Comparison of ENCODE assay signal across 16 cellular contexts in the genomic region with DNA sequence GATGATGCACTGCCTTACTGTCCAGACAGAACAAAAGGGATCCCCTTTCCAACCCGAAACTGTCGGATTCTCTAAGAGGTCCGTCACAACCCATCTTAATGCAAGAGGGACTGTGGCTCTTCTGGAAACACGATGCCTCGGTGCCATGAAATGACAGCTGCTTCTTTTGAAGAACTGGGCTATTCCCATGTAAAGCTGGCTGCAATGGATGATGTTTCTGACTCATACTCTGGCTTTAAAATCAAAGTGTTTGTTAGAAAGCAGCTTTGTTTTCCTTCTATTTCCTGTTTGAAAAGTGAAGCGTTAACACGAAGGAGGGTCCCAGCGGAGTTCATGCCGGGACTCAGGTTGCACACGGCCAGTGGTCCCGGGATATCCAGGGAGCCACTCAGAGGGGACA. TPM values are rescaled to one million over a fixed set of nuclear protein-coding genes. Genes with fewer than 3 reads are reported as not detected.
DNase-seq lines count a peak whose midpoint lies in the region; ATAC-seq, FAIRE-seq and TF ChIP-seq lines count a peak whose summit lies in the region.
"Had no signal": no experiment of that assay in that cellular context is flagged by ENCODE, and none has a peak within 500 bp of the region (broad histone marks: within the 10 kb centered on the region; RNA-seq: fewer than 3 reads in every experiment).

No MANE protein-coding gene starts in this region.

- TF ChIP-seq POLR2A in testis (IDR thresholded peaks at IDR 0.05): no peak

- H3K36me3 ChIP-seq in BLaER1 (no peaks in the 10 kb centered on the region), SJCRH30 (no peaks in the 10 kb centered on the region), keratinocyte (ENCODE audit: control insufficient read depth in 2 of 2, extremely low read depth in 1 of 2, insufficient read depth in 2 of 2, low read length in 2 of 2) (peaks cover 2 to 8% of the 10 kb centered on the region in 2 experiments), testis (ENCODE audit: low read depth, missing control alignments) (no peaks in the 10 kb centered on the region)

- WGBS in testis, 2 donors: 83 to 86% methylated on average over 11 of the region's 11 CpGs

- H3K4me1 ChIP-seq in BLaER1 (peaks cover 94% of the 10 kb centered on the region), SJCRH30 (peaks cover 35% of the 10 kb centered on the region), keratinocyte (ENCODE audit: control insufficient read depth, extremely low read depth, insufficient read depth, low read length) (peaks cover 49% of the 10 kb centered on the region), testis (no peaks in the 10 kb centered on the region)

- TF ChIP-seq CTCF in keratinocyte (optimal IDR thresholded peaks at IDR 0.05 in 1 of 3, IDR thresholded peaks at IDR 0.05 in 1 of 3, conservative IDR thresholded peaks at IDR 0.05 in 1 of 3; ENCODE audit: extremely low read depth in 1 of 3, insufficient read depth in 2 of 3, low read length in 3 of 3) (no peak), testis (IDR thresholded peaks at IDR 0.05) (no peak)

- CTCF ChIA-PET in HEK293T (lab: Yijun Ruan, JAX): interaction anchor here (0.6 to 1.2 kb wide), 3 partner anchors 9 to 782 kb away, joined by 3 to 5 read pairs (median 4); no protein-coding TSS in a partner anchor

- peak overlapping the region; percentile 72 for H3K4me2 ChIP-seq in BLaER1
- H3K4me2 ChIP-seq in keratinocyte (ENCODE audit: control insufficient read depth, extremely low read depth, insufficient read depth, low read depth, low read length): peak overlapping the region; percentile 95

- H3K27ac ChIP-seq in BLaER1: no peak overlapping the region
- H3K27ac ChIP-seq in SJCRH30: peak overlapping the region; percentile 73
- peak overlapping the region; percentile 92 for H3K27ac ChIP-seq in keratinocyte (ENCODE audit: control insufficient read depth, insufficient read depth, low read length)
- H3K27ac ChIP-seq in testis: no peak overlapping the region

- peak; percentile 71 for FAIRE-seq in keratinocyte (lab: Jason Lieb, UNC)
- FAIRE-seq: GM18507 had no signal

- H3K9ac ChIP-seq in BLaER1 (no peak overlapping the region), keratinocyte (ENCODE audit: control insufficient read depth, extremely low read depth, insufficient read depth, low read length) (peak overlapping the region; percentile 82)

- intact Hi-C loops in testis (cut with DNase I; ENCODE audit: low total_unique reads): no loop called here

- H2AFZ ChIP-seq in keratinocyte (ENCODE audit: control insufficient read depth, low read length): no peak overlapping the region

- peaks cover 4% of the 10 kb centered on the region for H3K79me2 ChIP-seq in keratinocyte (ENCODE audit: control insufficient read depth, insufficient read depth, low read length)

- DNase-seq in DMS53 treated with DMSO at 0.1 percent for 48 hours (lab: John Stamatoyannopoulos, UW; ENCODE audit: unreplicated experiment) (peak; percentile 30), SJCRH30 (peak; percentile 59 to 86), keratinocyte (ENCODE audit: low read depth, low spot score) (no peak), NOMO-1 treated with dmso at 0.1 percent for 144 hours (lab: John Stamatoyannopoulos, UW; ENCODE audit: unreplicated experiment) (no peak), testis (no peak), HEK293T (ENCODE audit: extremely low spot score) (no peak)
- DNase-seq: CD8-positive, alpha-beta memory T cell; NCI-H146; NCI-H2107 had no signal

- POLR2A ChIA-PET in HEK293T (lab: Yijun Ruan, JAX): no interaction called here

- dilution Hi-C loops in keratinocyte (cut with MboI; ENCODE audit: extremely low pct_ligation_motif_present, low sequenced_read_pairs): no loop called here

- H3K9me1 ChIP-seq in keratinocyte (ENCODE audit: control insufficient read depth, extremely low read depth, insufficient read depth, low read length): no peaks in the 10 kb centered on the region

- H3K9me3 ChIP-seq in BLaER1: no peaks in the 10 kb centered on the region
- H3K9me3 ChIP-seq in SJCRH30 (replicated peaks): no peaks in the 10 kb centered on the region
- H3K9me3 ChIP-seq in keratinocyte (ENCODE audit: control insufficient read depth, low read depth, low read length): no peaks in the 10 kb centered on the region
- no peaks in the 10 kb centered on the region for H3K9me3 ChIP-seq in testis

- ATAC-seq in GM19023 (IDR thresholded peaks at IDR 0.05; ENCODE audit: unreplicated experiment): no peak
- ATAC-seq: HCT116 had no signal

- H4K20me1 ChIP-seq in BLaER1 (peaks cover 1% of the 10 kb centered on the region; the same call in 1 of the 2 replicates), keratinocyte (ENCODE audit: control insufficient read depth, extremely low read depth, insufficient read depth, low read length) (no peaks in the 10 kb centered on the region)

- H3K27me3 ChIP-seq in BLaER1 (no peaks in the 10 kb centered on the region), SJCRH30 (no peaks in the 10 kb centered on the region), keratinocyte (ENCODE audit: control insufficient read depth, extremely low read depth, insufficient read depth, low read length) (no peaks in the 10 kb centered on the region), testis (no peaks in the 10 kb centered on the region)

- H3K4me3 ChIP-seq in BLaER1 (no peak overlapping the region), SJCRH30 (peak overlapping the region; percentile 5), keratinocyte (ENCODE audit: control insufficient read depth in 2 of 3, extremely low read depth in 1 of 3, insufficient read depth in 2 of 3, low read depth in 1 of 3, low read length in 3 of 3) (no peak overlapping the region), testis (no peak overlapping the region)

TF ChIP-seq in HEK293T, 16 proteins besides CTCF, POLR2A, EP300 and RAD21:
- TF ChIP-seq LEF1 (IDR thresholded peaks at IDR 0.05; ENCODE audit: borderline replicate concordance): no peak
- TF ChIP-seq L3MBTL2 (conservative IDR thresholded peaks at IDR 0.05): no peak
- no peak for TF ChIP-seq PKNOX1 (IDR thresholded peaks at IDR 0.05)
- no peak for TF ChIP-seq CTBP1 (IDR thresholded peaks at IDR 0.05; ENCODE audit: borderline replicate concordance)
- TF ChIP-seq FOXA1 (IDR thresholded peaks at IDR 0.05): no peak
- TF ChIP-seq TARDBP (IDR thresholded peaks at IDR 0.05): no peak
- no peak for TF ChIP-seq ELF4 (IDR thresholded peaks at IDR 0.05)
- no peak for TF ChIP-seq NFRKB (IDR thresholded peaks at IDR 0.05)
- TF ChIP-seq ZNF384 (IDR thresholded peaks at IDR 0.05): no peak
- TF ChIP-seq FOXK2 (IDR thresholded peaks at IDR 0.05): no peak
- TF ChIP-seq SP1 (IDR thresholded peaks at IDR 0.05): no peak

RNA-seq across cellular contexts. Expression of gene TP53AIP1, which starts 3.1 kb away (rescaled TPM):
- total RNA-seq in SJCRH30 (2014; rRNA removed; shearing (Covaris generic)): 0.03 TPM in 1 of 2 replicates, not detected in the other
- polyA plus RNA-seq in keratinocyte (21.2 to 75.2 TPM (median 37.1 TPM) in 3 replicates), testis (ENCODE audit: insufficient read depth, low read depth, low replicate concordance) (1.1 TPM)
- polyA plus RNA-seq in keratinocyte (2011; ENCODE audit: low read depth): 6.4 TPM
- 34.5 and 40.4 TPM in 2 replicates for polyA plus RNA-seq in keratinocyte (2011; cell fraction: cytosol; rRNA removed)
- 57.7 and 84.9 TPM in 2 replicates for polyA plus RNA-seq in keratinocyte (2011; cell fraction: nucleus; rRNA removed)
- polyA plus RNA-seq in keratinocyte (2012; ENCODE audit: low replicate concordance): 21.3 and 29.2 TPM in 2 replicates
- 8.5 to 35.0 TPM (median 15.4 TPM) in 3 replicates for polyA minus RNA-seq in keratinocyte
- 15.9 TPM for polyA minus RNA-seq in keratinocyte (2011; cell fraction: cytosol; rRNA and poly(A)+ RNA removed)
- polyA minus RNA-seq in keratinocyte (2011; cell fraction: nucleus; rRNA and poly(A)+ RNA removed): 12.5 and 15.3 TPM in 2 replicates
- 1 to 10 TPM in 1 of 2 donors, under 1 TPM in 1; 0.94 to 1.8 TPM for total RNA-seq in testis
- total RNA-seq: CD8-positive, alpha-beta memory T cell; NCI-H460 had no signal
- polyA plus RNA-seq: CD8-positive, alpha-beta memory T cell; IgD-negative memory B cell had no signal

RNA-seq across cellular contexts. Expression of gene KCNJ5, which starts 48.4 kb away (rescaled TPM):
- 3.1 and 3.2 TPM in 2 replicates for total RNA-seq in SJCRH30 (2014; rRNA removed; shearing (Covaris generic))
- polyA plus RNA-seq in keratinocyte (0.59 to 1.4 TPM (median 0.77 TPM) in 3 replicates), testis (ENCODE audit: insufficient read depth, low read depth, low replicate concordance) (2.1 TPM)
- 0.24 TPM for polyA plus RNA-seq in keratinocyte (2011; ENCODE audit: low read depth)
- polyA plus RNA-seq in keratinocyte (2011; cell fraction: cytosol; rRNA removed): 0.58 and 0.71 TPM in 2 replicates
- polyA plus RNA-seq in keratinocyte (2011; cell fraction: nucleus; rRNA removed): 1.2 and 1.6 TPM in 2 replicates
- 0.52 and 0.69 TPM in 2 replicates for polyA plus RNA-seq in keratinocyte (2012; ENCODE audit: low replicate concordance)
- 0.38 to 2.1 TPM (median 1.0 TPM) in 3 replicates for polyA minus RNA-seq in keratinocyte
- polyA minus RNA-seq in keratinocyte (2011; cell fraction: cytosol; rRNA and poly(A)+ RNA removed): 1.3 TPM
- 0.74 and 1.6 TPM in 2 replicates for polyA minus RNA-seq in keratinocyte (2011; cell fraction: nucleus; rRNA and poly(A)+ RNA removed)
- total RNA-seq in testis: 1 to 10 TPM in 1 of 2 donors, under 1 TPM in 1; 0.55 to 1.5 TPM
- total RNA-seq: HT-29, NCI-H460 had no signal
- polyA plus RNA-seq: CD8-positive, alpha-beta memory T cell; IgD-negative memory B cell had no signal

Comparison
In these comparisons a context has a peak if more than half of its experiments do, and no peak if none do; other contexts are left out.
1. H3K27ac ChIP-seq: peak in SJCRH30 (single experiment) and keratinocyte (single experiment); none in BLaER1 (single experiment) and testis (0 of 2).
2. DNase-seq: peak in DMS53 treated with DMSO at 0.1 percent for 48 hours (single experiment) and SJCRH30 (2 of 2); none in keratinocyte (single experiment), NOMO-1 treated with dmso at 0.1 percent for 144 hours (single experiment), testis (single experiment) and HEK293T (single experiment).